Comparison of ENCODE assay signal across 8 cellular contexts in the genomic region with DNA sequence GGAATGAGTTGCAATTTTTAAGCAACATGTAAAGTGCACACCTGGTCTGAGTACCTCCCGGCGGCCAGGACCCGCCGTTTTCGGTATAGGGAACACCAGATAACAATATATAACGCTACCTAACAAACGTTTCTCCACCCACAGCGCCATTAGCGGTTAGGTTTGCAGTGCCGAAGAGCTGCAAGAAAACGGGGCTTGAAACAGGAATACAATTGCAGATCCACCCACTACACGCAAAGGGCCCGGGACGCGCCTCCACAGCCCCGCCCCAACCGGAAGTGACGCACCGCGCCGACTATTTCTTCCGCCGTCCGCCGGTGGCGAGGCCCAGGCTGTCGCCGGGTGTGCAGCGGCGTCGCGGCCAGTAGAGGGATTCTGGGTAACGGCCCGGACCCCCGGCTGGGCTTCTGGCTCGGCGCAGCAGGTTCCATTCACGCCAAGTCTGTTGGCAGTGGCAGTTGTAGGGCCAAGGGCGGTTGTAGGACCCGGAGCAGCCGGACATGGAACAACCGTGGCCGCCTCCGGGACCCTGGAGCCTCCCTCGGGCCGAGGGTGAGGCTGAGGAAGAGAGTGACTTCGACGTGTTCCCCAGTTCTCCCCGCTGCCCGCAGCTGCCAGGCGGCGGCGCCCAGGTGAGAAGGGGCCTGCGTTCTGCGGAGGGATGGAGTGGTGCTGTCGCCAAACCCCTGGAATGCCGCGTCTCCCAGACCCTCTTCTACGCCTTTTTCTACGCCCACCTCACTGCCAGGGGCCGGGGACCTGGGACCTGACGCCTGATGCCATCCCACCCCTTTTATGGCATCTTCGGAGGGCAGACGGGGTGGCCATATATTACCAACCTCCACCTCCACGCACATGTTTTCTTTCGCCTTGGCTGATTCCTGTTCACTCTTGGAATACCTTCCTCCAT.
A peak's percentile ranks its signal among the peaks of the same experiment; 100 is the strongest.
DNase-seq lines count a peak whose midpoint lies in the region; ATAC-seq and TF ChIP-seq lines count a peak whose summit lies in the region.

A gene (plus strand): TSS at position 302 of the 910 bp plus-strand sequence. CDS start 199 bp downstream, at position 501.

- TF ChIP-seq POLR2A in GM18951 (IDR thresholded peaks at IDR 0.05; ENCODE audit: extremely low read depth, insufficient read depth, insufficient read length), result peak; percentile 99

- ATAC-seq in HG03196 (IDR thresholded peaks at IDR 0.05; ENCODE audit: unreplicated experiment), result peak; percentile 98

- DNase-seq in AG09319 (ENCODE audit: extremely low read depth, low read depth) (peak; percentile 87), NCI-H345 (lab: John Stamatoyannopoulos, UW) (peak; percentile 97), cerebellar cortex (ENCODE audit: low spot score) (peak; percentile 97), islet precursor cell (peak; percentile 99)
- DNase-seq in activated CD4-positive, CD25-positive, alpha-beta regulatory T cell (lab: John Stamatoyannopoulos, UW), result peak; percentile 96 to 99 (median 98)
- peak; percentile 97 to 99 (median 99) for DNase-seq in stimulated activated CD4-positive, alpha-beta T cell treated with anti-CD3 and anti-CD28 coated beads, Interleukin-12 subunit alpha, Interleukin-12 subunit beta, amount 100 ng/mL, for 48 hours (ENCODE audit: low read depth in 2 of 3, low spot score in 1 of 3)

- TF ChIP-seq CTCF in AG09319 (IDR thresholded peaks at IDR 0.05; ENCODE audit: low read depth, low read length), result peak; percentile 54

- in situ Hi-C loops in GM18951 (cut with MboI; ENCODE audit: low sequenced_read_pairs, unreplicated experiment), result no loop called here

Comparison
In these comparisons a context has a peak if more than half of its experiments do, and no peak if none do; other contexts are left out.
1. Peak in every context shown above with its lines: DNase-seq and ATAC-seq.